ENCODE assay signal across 13 cellular contexts in the genomic region with DNA sequence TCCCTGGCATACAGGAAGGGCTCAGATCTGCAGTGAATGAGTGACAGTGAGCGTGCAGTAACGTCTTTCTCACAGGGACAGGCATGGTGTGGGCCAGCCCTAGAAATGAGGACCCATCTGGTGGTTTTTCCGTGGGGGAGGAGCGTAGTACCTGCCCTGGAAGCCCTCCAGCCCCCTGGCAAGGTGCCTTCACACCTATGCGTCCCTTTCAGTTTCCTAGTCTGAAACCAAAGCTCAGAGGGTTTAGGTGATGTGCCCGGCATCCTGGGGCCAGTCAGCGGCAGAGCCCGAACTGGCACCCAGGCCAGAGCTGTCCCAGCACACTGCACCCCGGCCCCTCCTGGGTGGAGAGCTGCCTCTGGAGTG. TPM values are rescaled to one million over a fixed set of nuclear protein-coding genes. Genes with fewer than 3 reads are reported as not detected.
DNase-seq lines count a peak whose midpoint lies in the region; ATAC-seq and TF ChIP-seq lines count a peak whose summit lies in the region.
"Had no signal": no experiment of that assay in that cellular context is flagged by ENCODE, and none has a peak within 500 bp of the region (broad histone marks: within the 10 kb centered on the region; RNA-seq: fewer than 3 reads in every experiment).

No MANE protein-coding gene starts in this region.

- intact Hi-C loops in right lobe of liver (cut with DNase I): no loop called here

- H3K4me3 ChIP-seq in right lobe of liver (no peak overlapping the region), MM.1S (ENCODE audit: low read length) (no peak overlapping the region)
- H3K4me3 ChIP-seq: hepatocyte had no signal

- no peaks in the 10 kb centered on the region for H3K9me3 ChIP-seq in right lobe of liver
- no peaks in the 10 kb centered on the region for H3K9me3 ChIP-seq in MM.1S (replicated peaks; ENCODE audit: insufficient read depth, low read length)

- H3F3A ChIP-seq in MM.1S (ENCODE audit: insufficient read depth, low read length): no peaks in the 10 kb centered on the region

- no peaks in the 10 kb centered on the region for H3K79me2 ChIP-seq in MM.1S (ENCODE audit: low read length)
- H3K79me2 ChIP-seq: hepatocyte had no signal

- H3K4me1 ChIP-seq in right lobe of liver (peaks cover 0 to 15% (median 3%) of the 10 kb centered on the region in 4 donors), MM.1S (ENCODE audit: low read length) (no peaks in the 10 kb centered on the region)

- H3K27ac Mint-ChIP-seq in activated T-cell treated with anti-CD3 and anti-CD28 coated beads, Interleukin-2, amount 50 U/mL, for 72 hours: peak overlapping the region; percentile 93
- peak overlapping the region; percentile 95 for H3K27ac Mint-ChIP-seq in memory B cell
- peak overlapping the region; percentile 93 for H3K27ac Mint-ChIP-seq in stimulated activated effector memory CD8-positive, alpha-beta T cell treated with anti-CD3 and anti-CD28 coated beads, Interleukin-12 subunit alpha, Interleukin-12 subunit beta, amount 100 ng/mL, for 72 hours

- H3K27ac ChIP-seq in right lobe of liver (no peak overlapping the region), MM.1S (ENCODE audit: low read length) (no peak overlapping the region)
- H3K27ac ChIP-seq: hepatocyte had no signal

- H4K20me1 ChIP-seq in MM.1S (ENCODE audit: insufficient read depth, low read length): no peaks in the 10 kb centered on the region

- DNase-seq in T-helper 9 cell (peak; percentile 54), memory B cell (ENCODE audit: low spot score in 2 of 2) (no peak), right lobe of liver (no peak), NCI-H1694 treated with DMSO at 0.1 percent for 48 hours (lab: John Stamatoyannopoulos, UW) (no peak), MM.1S (no peak), erythroblast (lab: John Stamatoyannopoulos, UW) (no peak)
- peak; percentile 61 to 64 for DNase-seq in activated T-cell treated with anti-CD3 and anti-CD28 coated beads, Interleukin-2, amount 50 U/mL, for 72 hours
- DNase-seq in stimulated activated effector memory CD8-positive, alpha-beta T cell treated with anti-CD3 and anti-CD28 coated beads, Interleukin-12 subunit alpha, Interleukin-12 subunit beta, amount 100 ng/mL, for 72 hours (ENCODE audit: low spot score in 2 of 2): peak; percentile 49 to 79
- DNase-seq: DND-41, NCI-H1105, OCI-M1 had no signal

- no CpG with 5 or more reads among the region's 9 CpGs for WGBS in right lobe of liver (ENCODE audit: insufficient coverage, low coverage, low lambda C conversion rate, missing lambda C conversion rate)

- H3K4me2 ChIP-seq in MM.1S (ENCODE audit: low read depth, low read length): no peak overlapping the region
- H3K4me2 ChIP-seq: hepatocyte had no signal

- H3K36me3 ChIP-seq in right lobe of liver: no peaks in the 10 kb centered on the region
- no peaks in the 10 kb centered on the region for H3K36me3 ChIP-seq in MM.1S (replicated peaks; ENCODE audit: insufficient read depth, low read length)

- TF ChIP-seq CTCF in right lobe of liver (IDR thresholded peaks at IDR 0.05) (no peak), MM.1S (IDR thresholded peaks at IDR 0.05; ENCODE audit: low read length) (no peak)

- H3K27me3 ChIP-seq in right lobe of liver (peaks cover 0 to 14% of the 10 kb centered on the region in 2 donors), MM.1S (replicated peaks; ENCODE audit: insufficient read depth, low read length) (peaks cover 10% of the 10 kb centered on the region; the same call in 1 of the 2 replicates)

- peak; percentile 34 to 40 for ATAC-seq in activated T-cell treated with anti-CD3 and anti-CD28 coated beads, Interleukin-2, amount 50 U/mL, for 72 hours (replicated peaks in 1 of 2)
- ATAC-seq in memory B cell (ENCODE audit: low read depth): no peak
- peak; percentile 58 for ATAC-seq in stimulated activated effector memory CD8-positive, alpha-beta T cell treated with anti-CD3 and anti-CD28 coated beads, Interleukin-12 subunit alpha, Interleukin-12 subunit beta, amount 100 ng/mL, for 72 hours
- no peak for ATAC-seq in right lobe of liver
- ATAC-seq: HCT116 had no signal

- no peak overlapping the region for H3K9ac ChIP-seq in MM.1S (ENCODE audit: low read length)

- no peaks in the 10 kb centered on the region for H3K9me3 Mint-ChIP-seq in activated T-cell treated with anti-CD3 and anti-CD28 coated beads, Interleukin-2, amount 50 U/mL, for 72 hours
- no peaks in the 10 kb centered on the region for H3K9me3 Mint-ChIP-seq in memory B cell
- H3K9me3 Mint-ChIP-seq in stimulated activated effector memory CD8-positive, alpha-beta T cell treated with anti-CD3 and anti-CD28 coated beads, Interleukin-12 subunit alpha, Interleukin-12 subunit beta, amount 100 ng/mL, for 72 hours: no peaks in the 10 kb centered on the region

- peak overlapping the region; percentile 80 to 87 for H3K4me3 Mint-ChIP-seq in activated T-cell treated with anti-CD3 and anti-CD28 coated beads, Interleukin-2, amount 50 U/mL, for 72 hours
- H3K4me3 Mint-ChIP-seq in memory B cell: no peak overlapping the region
- H3K4me3 Mint-ChIP-seq in stimulated activated effector memory CD8-positive, alpha-beta T cell treated with anti-CD3 and anti-CD28 coated beads, Interleukin-12 subunit alpha, Interleukin-12 subunit beta, amount 100 ng/mL, for 72 hours: peak overlapping the region; percentile 97

- H3K4me1 Mint-ChIP-seq in activated T-cell treated with anti-CD3 and anti-CD28 coated beads, Interleukin-2, amount 50 U/mL, for 72 hours (ENCODE audit: low read depth): peaks cover 84% of the 10 kb centered on the region
- H3K4me1 Mint-ChIP-seq in memory B cell: peaks cover 57% of the 10 kb centered on the region
- peaks cover 84% of the 10 kb centered on the region for H3K4me1 Mint-ChIP-seq in stimulated activated effector memory CD8-positive, alpha-beta T cell treated with anti-CD3 and anti-CD28 coated beads, Interleukin-12 subunit alpha, Interleukin-12 subunit beta, amount 100 ng/mL, for 72 hours

- H3K27me3 Mint-ChIP-seq in activated T-cell treated with anti-CD3 and anti-CD28 coated beads, Interleukin-2, amount 50 U/mL, for 72 hours (ENCODE audit: low read depth): no peaks in the 10 kb centered on the region
- H3K27me3 Mint-ChIP-seq in memory B cell: no peaks in the 10 kb centered on the region

- H3K9me2 ChIP-seq in MM.1S (replicated peaks; ENCODE audit: insufficient read depth, low read length): no peaks in the 10 kb centered on the region

- H2AFZ ChIP-seq in MM.1S (ENCODE audit: low read length): no peak overlapping the region
- H2AFZ ChIP-seq: hepatocyte had no signal

- peaks cover 13 to 28% of the 10 kb centered on the region in 2 donors for H3K36me3 Mint-ChIP-seq in activated T-cell treated with anti-CD3 and anti-CD28 coated beads, Interleukin-2, amount 50 U/mL, for 72 hours (ENCODE audit: insufficient read depth in 2 of 2)
- peaks cover 10% of the 10 kb centered on the region for H3K36me3 Mint-ChIP-seq in memory B cell
- H3K36me3 Mint-ChIP-seq in stimulated activated effector memory CD8-positive, alpha-beta T cell treated with anti-CD3 and anti-CD28 coated beads, Interleukin-12 subunit alpha, Interleukin-12 subunit beta, amount 100 ng/mL, for 72 hours: peaks cover 48% of the 10 kb centered on the region

- TF ChIP-seq POLR2A in right lobe of liver (IDR thresholded peaks at IDR 0.05): no peak
- TF ChIP-seq POLR2A in erythroblast (IDR thresholded peaks at IDR 0.05; ENCODE audit: low read length): no peak

RNA-seq across cellular contexts. Expression of a gene that starts 4.3 kb away (rescaled TPM):
- total RNA-seq in activated T-cell treated with anti-CD3 and anti-CD28 coated beads, Interleukin-2, amount 50 U/mL, for 72 hours: 100 to 1,000 TPM; 253 to 291 TPM
- total RNA-seq in right lobe of liver: 1 to 10 TPM in 4 of 6 experiments, under 1 TPM in 2; 0.72 to 3.0 (median 1.2) TPM

Comparison
In these comparisons a context has a peak if more than half of its experiments do, and no peak if none do; other contexts are left out.
1. DNase-seq: peak in T-helper 9 cell (single experiment), activated T-cell treated with anti-CD3 and anti-CD28 coated beads, Interleukin-2, amount 50 U/mL, for 72 hours (2 of 2) and stimulated activated effector memory CD8-positive, alpha-beta T cell treated with anti-CD3 and anti-CD28 coated beads, Interleukin-12 subunit alpha, Interleukin-12 subunit beta, amount 100 ng/mL, for 72 hours (2 of 2); none in memory B cell (0 of 2), right lobe of liver (0 of 3), NCI-H1694 treated with DMSO at 0.1 percent for 48 hours (single experiment), MM.1S (single experiment) and erythroblast (0 of 2).
2. ATAC-seq: peak in activated T-cell treated with anti-CD3 and anti-CD28 coated beads, Interleukin-2, amount 50 U/mL, for 72 hours (2 of 2) and stimulated activated effector memory CD8-positive, alpha-beta T cell treated with anti-CD3 and anti-CD28 coated beads, Interleukin-12 subunit alpha, Interleukin-12 subunit beta, amount 100 ng/mL, for 72 hours (single experiment); none in memory B cell (single experiment) and right lobe of liver (0 of 4).
3. RNA of a gene that starts 4.3 kb away (total RNA-seq): 253 to 291 TPM in activated T-cell treated with anti-CD3 and anti-CD28 coated beads, Interleukin-2, amount 50 U/mL, for 72 hours; 0.72 to 3.0 TPM in right lobe of liver; every median in the first group is over 10 times any median in the second.
4. Peak in every context shown above with its lines, with median percentiles within 50 percentile points of each other: H3K27ac Mint-ChIP-seq.